26 cellular contexts compared by ENCODE assay signal in the genomic region with DNA sequence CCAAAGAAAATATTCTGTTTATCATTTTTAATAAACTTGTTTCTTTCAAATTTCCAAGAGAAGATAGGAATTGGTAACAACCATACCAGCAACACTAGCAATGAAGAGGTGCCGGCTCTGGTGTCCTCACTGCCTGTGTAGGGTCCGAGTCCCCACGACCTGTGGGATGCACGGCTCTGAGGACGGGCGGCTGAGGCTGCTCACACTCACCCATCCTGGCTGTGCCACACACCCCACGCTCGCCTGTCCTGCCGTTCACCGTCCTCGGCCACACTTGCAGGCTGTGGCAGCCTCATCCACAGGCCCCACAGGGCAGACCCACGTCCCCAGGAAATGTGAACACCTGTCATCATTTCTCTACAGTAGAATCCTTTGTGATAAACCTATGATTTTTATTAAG.
"Had no signal": no experiment of that assay in that cellular context is flagged by ENCODE, and none has a peak within 500 bp of the region (broad histone marks: within the 10 kb centered on the region; RNA-seq: fewer than 3 reads in every experiment).

No MANE protein-coding gene starts in this region.

- DNase-seq: activated CD4-positive, alpha-beta memory T cell treated with anti-CD3 and anti-CD28 coated beads, Interleukin-2, amount 10 ng/mL, durations not matched to agents 7 days and 5 days; activated CD4-positive, alpha-beta T cell treated with anti-CD3 and anti-CD28 coated beads for 48 hours; activated CD8-positive, alpha-beta memory T cell treated with anti-CD3 and anti-CD28 coated beads, Interleukin-2, amount 10 ng/mL, durations not matched to agents 7 days and 5 days; activated naive CD4-positive, alpha-beta T cell treated with anti-CD3 and anti-CD28 coated beads, Interleukin-2, amount 10 ng/mL, durations not matched to agents 7 days and 5 days; activated naive CD8-positive, alpha-beta T cell treated with anti-CD3 and anti-CD28 coated beads, Interleukin-2, amount 50 U/mL, for 24 hours; activated T-cell treated with anti-CD3 and anti-CD28 coated beads, Interleukin-2, amount 50 U/mL, for 24 hours; anterior cingulate cortex; brain microvascular endothelial cell; cortex of kidney; effector CD4-positive, alpha-beta T cell; kidney glomerular epithelial cell; mammary epithelial cell; stimulated activated CD4-positive, alpha-beta T cell treated with anti-CD3 and anti-CD28 coated beads, Interleukin-4, amount 100 ng/mL, for 24 hours; stomach; testis; WERI-Rb-1 had no signal

- H3K27ac ChIP-seq: brain microvascular endothelial cell, esophagus muscularis mucosa, gastroesophageal sphincter, heart right ventricle, neural progenitor cell, right lobe of liver, SK-N-MC, stomach, testis, upper lobe of right lung, WERI-Rb-1 had no signal

- ATAC-seq: activated CD8-positive, alpha-beta memory T cell treated with anti-CD3 and anti-CD28 coated beads, Interleukin-2, amount 10 ng/mL, durations not matched to agents 7 days and 5 days; activated naive CD8-positive, alpha-beta T cell treated with anti-CD3 and anti-CD28 coated beads, Interleukin-2, amount 50 U/mL, for 24 hours; gastroesophageal sphincter; heart right ventricle; right lobe of liver; stimulated activated effector memory CD8-positive, alpha-beta T cell treated with anti-CD3 and anti-CD28 coated beads, Interleukin-12 subunit alpha, Interleukin-12 subunit beta, amount 100 ng/mL, for 72 hours; upper lobe of right lung had no signal

- H3K4me2 ChIP-seq: neural progenitor cell, smooth muscle cell had no signal

- H3K36me3 Mint-ChIP-seq: activated CD8-positive, alpha-beta memory T cell treated with anti-CD3 and anti-CD28 coated beads, Interleukin-2, amount 10 ng/mL, durations not matched to agents 7 days and 5 days; activated naive CD4-positive, alpha-beta T cell treated with anti-CD3 and anti-CD28 coated beads, Interleukin-2, amount 10 ng/mL, durations not matched to agents 7 days and 5 days; neural progenitor cell; stimulated activated effector memory CD8-positive, alpha-beta T cell treated with anti-CD3 and anti-CD28 coated beads, Interleukin-12 subunit alpha, Interleukin-12 subunit beta, amount 100 ng/mL, for 72 hours had no signal

- H2AFZ ChIP-seq: neural progenitor cell had no signal

- H3K4me3 ChIP-seq: esophagus muscularis mucosa, gastroesophageal sphincter, heart right ventricle, neural progenitor cell, right lobe of liver, SK-N-MC, smooth muscle cell, stomach, testis, upper lobe of right lung had no signal

- H3K9ac ChIP-seq: neural progenitor cell had no signal

- H3K27ac Mint-ChIP-seq: activated CD4-positive, alpha-beta memory T cell treated with anti-CD3 and anti-CD28 coated beads, Interleukin-2, amount 10 ng/mL, durations not matched to agents 7 days and 5 days; activated CD8-positive, alpha-beta memory T cell treated with anti-CD3 and anti-CD28 coated beads, Interleukin-2, amount 10 ng/mL, durations not matched to agents 7 days and 5 days; activated naive CD4-positive, alpha-beta T cell treated with anti-CD3 and anti-CD28 coated beads, Interleukin-2, amount 10 ng/mL, durations not matched to agents 7 days and 5 days; activated naive CD8-positive, alpha-beta T cell treated with anti-CD3 and anti-CD28 coated beads, Interleukin-2, amount 50 U/mL, for 24 hours; activated T-cell treated with anti-CD3 and anti-CD28 coated beads, Interleukin-2, amount 50 U/mL, for 24 hours; activated T-helper 2 cell treated with anti-CD3 and anti-CD28 coated beads, Interferon-gamma antibody, Interleukin-2, Interleukin-4, amounts not matched to agents 10 μg/mL and 5 μg/mL and 100 μg/mL, durations not matched to agents 14 hours and 24 hours and 36 hours; neural progenitor cell; stimulated activated effector memory CD8-positive, alpha-beta T cell treated with anti-CD3 and anti-CD28 coated beads, Interleukin-12 subunit alpha, Interleukin-12 subunit beta, amount 100 ng/mL, for 72 hours had no signal

- H3K27me3 Mint-ChIP-seq: activated CD4-positive, alpha-beta memory T cell treated with anti-CD3 and anti-CD28 coated beads, Interleukin-2, amount 10 ng/mL, durations not matched to agents 7 days and 5 days had no signal

- H3K27me3 ChIP-seq: brain microvascular endothelial cell, neural progenitor cell, right lobe of liver, testis had no signal

- H3K4me3 Mint-ChIP-seq: activated CD4-positive, alpha-beta memory T cell treated with anti-CD3 and anti-CD28 coated beads, Interleukin-2, amount 10 ng/mL, durations not matched to agents 7 days and 5 days; activated CD8-positive, alpha-beta memory T cell treated with anti-CD3 and anti-CD28 coated beads, Interleukin-2, amount 10 ng/mL, durations not matched to agents 7 days and 5 days; activated naive CD4-positive, alpha-beta T cell treated with anti-CD3 and anti-CD28 coated beads, Interleukin-2, amount 10 ng/mL, durations not matched to agents 7 days and 5 days; activated naive CD8-positive, alpha-beta T cell treated with anti-CD3 and anti-CD28 coated beads, Interleukin-2, amount 50 U/mL, for 24 hours; activated T-cell treated with anti-CD3 and anti-CD28 coated beads, Interleukin-2, amount 50 U/mL, for 24 hours; neural progenitor cell; stimulated activated effector memory CD8-positive, alpha-beta T cell treated with anti-CD3 and anti-CD28 coated beads, Interleukin-12 subunit alpha, Interleukin-12 subunit beta, amount 100 ng/mL, for 72 hours had no signal

- H3K36me3 ChIP-seq: brain microvascular endothelial cell, neural progenitor cell, right lobe of liver, stomach, upper lobe of right lung, WERI-Rb-1 had no signal

- H3K4me1 ChIP-seq: neural progenitor cell, right lobe of liver, testis, upper lobe of right lung had no signal

- H3K4me1 Mint-ChIP-seq: activated CD4-positive, alpha-beta memory T cell treated with anti-CD3 and anti-CD28 coated beads, Interleukin-2, amount 10 ng/mL, durations not matched to agents 7 days and 5 days; activated CD8-positive, alpha-beta memory T cell treated with anti-CD3 and anti-CD28 coated beads, Interleukin-2, amount 10 ng/mL, durations not matched to agents 7 days and 5 days; activated naive CD4-positive, alpha-beta T cell treated with anti-CD3 and anti-CD28 coated beads, Interleukin-2, amount 10 ng/mL, durations not matched to agents 7 days and 5 days; activated naive CD8-positive, alpha-beta T cell treated with anti-CD3 and anti-CD28 coated beads, Interleukin-2, amount 50 U/mL, for 24 hours; stimulated activated effector memory CD8-positive, alpha-beta T cell treated with anti-CD3 and anti-CD28 coated beads, Interleukin-12 subunit alpha, Interleukin-12 subunit beta, amount 100 ng/mL, for 72 hours had no signal

- H3K9me3 Mint-ChIP-seq: activated CD4-positive, alpha-beta memory T cell treated with anti-CD3 and anti-CD28 coated beads, Interleukin-2, amount 10 ng/mL, durations not matched to agents 7 days and 5 days; activated naive CD4-positive, alpha-beta T cell treated with anti-CD3 and anti-CD28 coated beads, Interleukin-2, amount 10 ng/mL, durations not matched to agents 7 days and 5 days; activated naive CD8-positive, alpha-beta T cell treated with anti-CD3 and anti-CD28 coated beads, Interleukin-2, amount 50 U/mL, for 24 hours; activated T-cell treated with anti-CD3 and anti-CD28 coated beads, Interleukin-2, amount 50 U/mL, for 24 hours; activated T-helper 2 cell treated with anti-CD3 and anti-CD28 coated beads, Interferon-gamma antibody, Interleukin-2, Interleukin-4, amounts not matched to agents 10 μg/mL and 5 μg/mL and 100 μg/mL, durations not matched to agents 14 hours and 24 hours and 36 hours; neural progenitor cell; stimulated activated effector memory CD8-positive, alpha-beta T cell treated with anti-CD3 and anti-CD28 coated beads, Interleukin-12 subunit alpha, Interleukin-12 subunit beta, amount 100 ng/mL, for 72 hours had no signal

- H3K9me3 ChIP-seq: esophagus muscularis mucosa, gastroesophageal sphincter, heart right ventricle, right lobe of liver, stomach, testis, upper lobe of right lung had no signal
